1 cellular context compared by ENCODE assay signal in the genomic region with DNA sequence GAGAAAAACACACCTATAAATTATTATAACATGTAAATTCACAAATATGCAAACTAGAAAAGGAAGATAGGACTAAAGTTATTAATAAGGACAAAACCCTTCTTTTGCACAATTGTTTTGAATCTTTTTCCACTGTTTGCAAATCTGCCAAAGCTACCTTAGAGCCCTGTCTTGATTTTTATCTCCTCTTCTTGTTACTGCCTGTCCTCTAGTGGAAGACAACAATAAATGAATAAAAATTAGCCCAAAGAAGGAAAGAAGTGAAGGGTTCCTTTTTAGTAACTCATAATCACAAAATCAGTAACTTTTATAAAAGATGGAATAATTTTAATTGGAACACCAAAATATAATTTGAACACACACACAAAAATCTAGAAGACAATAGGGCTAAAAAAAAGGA.
TF ChIP-seq lines count a peak whose summit lies in the region.

No MANE protein-coding gene starts in this region.

TF ChIP-seq in HCT116, 20 proteins besides CTCF, POLR2A, EP300 and RAD21 (continued from another document):
- TF ChIP-seq SP1 (IDR thresholded peaks at IDR 0.05; ENCODE audit: low read depth), result no peak
- TF ChIP-seq, protein P1, sequence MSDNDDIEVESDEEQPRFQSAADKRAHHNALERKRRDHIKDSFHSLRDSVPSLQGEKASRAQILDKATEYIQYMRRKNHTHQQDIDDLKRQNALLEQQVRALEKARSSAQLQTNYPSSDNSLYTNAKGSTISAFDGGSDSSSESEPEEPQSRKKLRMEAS (IDR thresholded peaks at IDR 0.05), result no peak
- no peak for TF ChIP-seq ZFX (IDR thresholded peaks at IDR 0.05)
- TF ChIP-seq CEBPB (IDR thresholded peaks at IDR 0.05; ENCODE audit: low read depth), result no peak
- no peak for TF ChIP-seq ELF1 (IDR thresholded peaks at IDR 0.05; ENCODE audit: borderline replicate concordance, low read depth)
- TF ChIP-seq EGR1 (IDR thresholded peaks at IDR 0.05; ENCODE audit: low read depth), result no peak
- TF ChIP-seq, protein P2, sequence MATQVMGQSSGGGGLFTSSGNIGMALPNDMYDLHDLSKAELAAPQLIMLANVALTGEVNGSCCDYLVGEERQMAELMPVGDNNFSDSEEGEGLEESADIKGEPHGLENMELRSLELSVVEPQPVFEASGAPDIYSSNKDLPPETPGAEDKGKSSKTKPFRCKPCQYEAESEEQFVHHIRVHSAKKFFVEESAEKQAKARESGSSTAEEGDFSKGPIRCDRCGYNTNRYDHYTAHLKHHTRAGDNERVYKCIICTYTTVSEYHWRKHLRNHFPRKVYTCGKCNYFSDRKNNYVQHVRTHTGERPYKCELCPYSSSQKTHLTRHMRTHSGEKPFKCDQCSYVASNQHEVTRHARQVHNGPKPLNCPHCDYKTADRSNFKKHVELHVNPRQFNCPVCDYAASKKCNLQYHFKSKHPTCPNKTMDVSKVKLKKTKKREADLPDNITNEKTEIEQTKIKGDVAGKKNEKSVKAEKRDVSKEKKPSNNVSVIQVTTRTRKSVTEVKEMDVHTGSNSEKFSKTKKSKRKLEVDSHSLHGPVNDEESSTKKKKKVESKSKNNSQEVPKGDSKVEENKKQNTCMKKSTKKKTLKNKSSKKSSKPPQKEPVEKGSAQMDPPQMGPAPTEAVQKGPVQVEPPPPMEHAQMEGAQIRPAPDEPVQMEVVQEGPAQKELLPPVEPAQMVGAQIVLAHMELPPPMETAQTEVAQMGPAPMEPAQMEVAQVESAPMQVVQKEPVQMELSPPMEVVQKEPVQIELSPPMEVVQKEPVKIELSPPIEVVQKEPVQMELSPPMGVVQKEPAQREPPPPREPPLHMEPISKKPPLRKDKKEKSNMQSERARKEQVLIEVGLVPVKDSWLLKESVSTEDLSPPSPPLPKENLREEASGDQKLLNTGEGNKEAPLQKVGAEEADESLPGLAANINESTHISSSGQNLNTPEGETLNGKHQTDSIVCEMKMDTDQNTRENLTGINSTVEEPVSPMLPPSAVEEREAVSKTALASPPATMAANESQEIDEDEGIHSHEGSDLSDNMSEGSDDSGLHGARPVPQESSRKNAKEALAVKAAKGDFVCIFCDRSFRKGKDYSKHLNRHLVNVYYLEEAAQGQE (IDR thresholded peaks at IDR 0.05; ENCODE audit: low read depth), result no peak
- no peak for TF ChIP-seq CBX3 (IDR thresholded peaks at IDR 0.05; ENCODE audit: low read depth)
- no peak for TF ChIP-seq JUND (IDR thresholded peaks at IDR 0.05)
- TF ChIP-seq FOSL1 (IDR thresholded peaks at IDR 0.05; ENCODE audit: low read depth), result no peak
